Comparison of ENCODE assay signal across 21 cellular contexts in genomic region chr18:1048048-1048447, GRCh38.
DNase-seq lines count a peak whose midpoint lies in the region; ATAC-seq and TF ChIP-seq lines count a peak whose summit lies in the region.
"Had no signal": no experiment of that assay in that cellular context is flagged by ENCODE, and none has a peak within 500 bp of the region (broad histone marks: within the 10 kb centered on the region; RNA-seq: fewer than 3 reads in every experiment).

No MANE protein-coding gene starts in this region.

- no peaks in the 10 kb centered on the region for H3K27me3 Mint-ChIP-seq in activated CD4-positive, alpha-beta memory T cell treated with anti-CD3 and anti-CD28 coated beads, Interleukin-2, amount 10 ng/mL, durations not matched to agents 7 days and 5 days
- H3K27me3 Mint-ChIP-seq in chondrocyte (ENCODE audit: low read depth) = no peaks in the 10 kb centered on the region
- H3K27me3 Mint-ChIP-seq: activated CD4-positive, alpha-beta memory T cell treated with anti-CD3 and anti-CD28 coated beads for 36 hours; CD4-positive, CD25-positive, alpha-beta regulatory T cell had no signal

- POLR2A ChIA-PET in activated CD4-positive, alpha-beta memory T cell treated with anti-CD3 and anti-CD28 coated beads, Interleukin-2, amount 10 ng/mL, durations not matched to agents 7 days and 5 days (lab: Charles Lee) = no interaction called here

- ATAC-seq in GM19467 (IDR thresholded peaks at IDR 0.05; ENCODE audit: unreplicated experiment) = no peak
- ATAC-seq: activated T-cell treated with anti-CD3 and anti-CD28 coated beads, Interleukin-2, amount 50 U/mL, for 4 hours; left lung; mucosa of descending colon; psoas muscle had no signal

- no peaks in the 10 kb centered on the region for H3K9me3 Mint-ChIP-seq in activated CD4-positive, alpha-beta memory T cell treated with anti-CD3 and anti-CD28 coated beads, Interleukin-2, amount 10 ng/mL, durations not matched to agents 7 days and 5 days
- H3K9me3 Mint-ChIP-seq in chondrocyte (ENCODE audit: low read depth) = peaks cover 14% of the 10 kb centered on the region
- H3K9me3 Mint-ChIP-seq: activated naive CD4-positive, alpha-beta T cell treated with anti-CD3 and anti-CD28 coated beads, Interleukin-2, amount 50 U/mL, for 24 hours; activated T-cell treated with anti-CD3 and anti-CD28 coated beads, Interleukin-2, amount 50 U/mL, for 4 hours had no signal

- no peaks in the 10 kb centered on the region for H3K36me3 Mint-ChIP-seq in activated CD4-positive, alpha-beta memory T cell treated with anti-CD3 and anti-CD28 coated beads, Interleukin-2, amount 10 ng/mL, durations not matched to agents 7 days and 5 days (ENCODE audit: low read depth)
- no peaks in the 10 kb centered on the region for H3K36me3 Mint-ChIP-seq in chondrocyte (ENCODE audit: low read depth)
- H3K36me3 Mint-ChIP-seq: activated CD4-positive, alpha-beta memory T cell treated with anti-CD3 and anti-CD28 coated beads for 36 hours; activated naive CD4-positive, alpha-beta T cell treated with anti-CD3 and anti-CD28 coated beads, Interleukin-2, amount 50 U/mL, for 24 hours; brain; CD4-positive, CD25-positive, alpha-beta regulatory T cell; neural progenitor cell had no signal

- H3K36me3 ChIP-seq in mesodermal cell (ENCODE audit: control insufficient read depth, insufficient read depth, low read length) = no peaks in the 10 kb centered on the region
- H3K36me3 ChIP-seq: left lung, neural progenitor cell, SJSA1, WERI-Rb-1 had no signal

- CTCF ChIA-PET in activated CD4-positive, alpha-beta memory T cell treated with anti-CD3 and anti-CD28 coated beads, Interleukin-2, amount 10 ng/mL, durations not matched to agents 7 days and 5 days (lab: Charles Lee) = no interaction called here

- TF ChIP-seq CTCF in cardiac fibroblast (IDR thresholded peaks at IDR 0.05; ENCODE audit: low read depth, low read length) = no peak
- no peak for TF ChIP-seq CTCF in chondrocyte (IDR thresholded peaks at IDR 0.05)

- H3K4me1 ChIP-seq in mesodermal cell (ENCODE audit: control insufficient read depth, insufficient read depth, low read length, poor library complexity, severe bottlenecking) = peaks cover 16% of the 10 kb centered on the region
- H3K4me1 ChIP-seq: left lung, psoas muscle, SJSA1 had no signal

- DNase-seq in Daoy (ENCODE audit: low read depth) (peak; percentile 50), M059J (ENCODE audit: low read depth) (peak; percentile 87), cardiac fibroblast (ENCODE audit: low read depth in 2 of 2) (peak; percentile 5 to 17), chondrocyte (ENCODE audit: low spot score) (no peak), NCI-H774 (lab: John Stamatoyannopoulos, UW) (no peak)
- DNase-seq in activated CD4-positive, alpha-beta memory T cell treated with anti-CD3 and anti-CD28 coated beads, Interleukin-2, amount 10 ng/mL, durations not matched to agents 7 days and 5 days = no peak
- DNase-seq: activated CD4-positive, alpha-beta memory T cell treated with anti-CD3 and anti-CD28 coated beads for 36 hours; activated T-cell treated with anti-CD3 and anti-CD28 coated beads, Interleukin-2, amount 50 U/mL, for 4 hours; CD4-positive, CD25-positive, alpha-beta regulatory T cell; cortex of kidney; left lung; mucosa of descending colon; NCI-H526 treated with DMSO at 0.1 percent for 48 hours; psoas muscle; WERI-Rb-1 had no signal

- H3K4me1 Mint-ChIP-seq in activated CD4-positive, alpha-beta memory T cell treated with anti-CD3 and anti-CD28 coated beads, Interleukin-2, amount 10 ng/mL, durations not matched to agents 7 days and 5 days = no peaks in the 10 kb centered on the region
- peaks cover 12% of the 10 kb centered on the region for H3K4me1 Mint-ChIP-seq in chondrocyte (ENCODE audit: low read depth)
- H3K4me1 Mint-ChIP-seq: activated naive CD4-positive, alpha-beta T cell treated with anti-CD3 and anti-CD28 coated beads, Interleukin-2, amount 50 U/mL, for 24 hours; CD4-positive, CD25-positive, alpha-beta regulatory T cell had no signal

- H3K9me3 ChIP-seq in mesodermal cell (ENCODE audit: control insufficient read depth, low read length) = peaks cover 4% of the 10 kb centered on the region
- H3K9me3 ChIP-seq: SJSA1 had no signal

- peak overlapping the region; percentile 66 for H3K27ac ChIP-seq in mesodermal cell (ENCODE audit: low read depth, low read length, severe bottlenecking)
- H3K27ac ChIP-seq: left lung, neural progenitor cell, psoas muscle, SJSA1, WERI-Rb-1 had no signal

- WGBS in mesodermal cell (ENCODE audit: insufficient coverage in 2 of 2), 2 experiments = 86% methylated on average over 2 of the region's 4 CpGs; no CpG with 5 or more reads in 1 of the 2 experiments

- H3K4me3 Mint-ChIP-seq in activated CD4-positive, alpha-beta memory T cell treated with anti-CD3 and anti-CD28 coated beads, Interleukin-2, amount 10 ng/mL, durations not matched to agents 7 days and 5 days = no peak overlapping the region
- no peak overlapping the region for H3K4me3 Mint-ChIP-seq in chondrocyte (ENCODE audit: unreplicated experiment)
- H3K4me3 Mint-ChIP-seq: activated CD4-positive, alpha-beta memory T cell treated with anti-CD3 and anti-CD28 coated beads for 36 hours; activated naive CD4-positive, alpha-beta T cell treated with anti-CD3 and anti-CD28 coated beads, Interleukin-2, amount 50 U/mL, for 24 hours; activated T-cell treated with anti-CD3 and anti-CD28 coated beads, Interleukin-2, amount 50 U/mL, for 4 hours; brain; CD4-positive, CD25-positive, alpha-beta regulatory T cell; neural progenitor cell had no signal

- H3K4me3 ChIP-seq in cardiac fibroblast (replicated peaks in 1 of 2; ENCODE audit: low read depth in 2 of 2, low read length in 2 of 2) = no peak overlapping the region
- no peak overlapping the region for H3K4me3 ChIP-seq in mesodermal cell (ENCODE audit: extremely low read depth, insufficient read depth, low read length, poor library complexity, severe bottlenecking)
- H3K4me3 ChIP-seq: left lung, mucosa of descending colon, neural progenitor cell, psoas muscle, SJSA1 had no signal

- no peak overlapping the region for H3K27ac Mint-ChIP-seq in activated CD4-positive, alpha-beta memory T cell treated with anti-CD3 and anti-CD28 coated beads, Interleukin-2, amount 10 ng/mL, durations not matched to agents 7 days and 5 days
- H3K27ac Mint-ChIP-seq in chondrocyte (ENCODE audit: unreplicated experiment) = no peak overlapping the region
- H3K27ac Mint-ChIP-seq: activated CD4-positive, alpha-beta memory T cell treated with anti-CD3 and anti-CD28 coated beads for 36 hours; activated naive CD4-positive, alpha-beta T cell treated with anti-CD3 and anti-CD28 coated beads, Interleukin-2, amount 50 U/mL, for 24 hours; CD4-positive, CD25-positive, alpha-beta regulatory T cell; neural progenitor cell had no signal

Comparison
In these comparisons a context has a peak if more than half of its experiments do, and no peak if none do; other contexts are left out.
1. DNase-seq: peak in Daoy (single experiment), M059J (single experiment) and cardiac fibroblast (2 of 2); none in activated CD4-positive, alpha-beta memory T cell treated with anti-CD3 and anti-CD28 coated beads, Interleukin-2, amount 10 ng/mL, durations not matched to agents 7 days and 5 days (single experiment), chondrocyte (single experiment) and NCI-H774 (single experiment).